In genomic region chr20:1227121-1227582, GRCh38 we compare ENCODE assay signal across 10 cellular contexts. TPM values are rescaled to one million over a fixed set of nuclear protein-coding genes. Genes with fewer than 3 reads are reported as not detected.
A peak's percentile ranks its signal among the peaks of the same experiment; 100 is the strongest.
DNase-seq lines count a peak whose midpoint lies in the region; ATAC-seq and TF ChIP-seq lines count a peak whose summit lies in the region.
"Had no signal": no experiment of that assay in that cellular context is flagged by ENCODE, and none has a peak within 500 bp of the region (broad histone marks: within the 10 kb centered on the region; RNA-seq: fewer than 3 reads in every experiment).

No MANE protein-coding gene starts in this region.

- no peaks in the 10 kb centered on the region for H3K36me3 Mint-ChIP-seq in activated T-cell treated with anti-CD3 and anti-CD28 coated beads, Interleukin-2, amount 50 U/mL, for 4 hours (ENCODE audit: insufficient read depth)
- no peaks in the 10 kb centered on the region for H3K36me3 Mint-ChIP-seq in endodermal cell (ENCODE audit: low read depth)

- H3K27ac ChIP-seq in Panc1 (ENCODE audit: low read length) (no peak overlapping the region), endodermal cell (ENCODE audit: low read depth, low read length) (no peak overlapping the region)
- H3K27ac ChIP-seq: neutrophil, uterus had no signal

- no peaks in the 10 kb centered on the region for H3K9me3 Mint-ChIP-seq in activated T-cell treated with anti-CD3 and anti-CD28 coated beads, Interleukin-2, amount 50 U/mL, for 4 hours
- H3K9me3 Mint-ChIP-seq in endodermal cell: no peaks in the 10 kb centered on the region
- H3K9me3 Mint-ChIP-seq in stimulated activated naive CD8-positive, alpha-beta T cell treated with anti-CD3 and anti-CD28 coated beads, Interleukin-15, amount 100 ng/mL, for 72 hours: peaks cover 0 to 7% of the 10 kb centered on the region in 2 donors

- POLR2A ChIA-PET in Panc1 (lab: Charles Lee): no interaction called here

- BruUV-seq in Panc1 (replicated peaks; lab: Mats Ljungman, UMichigan): no TSS peak

- H3K4me1 Mint-ChIP-seq in activated T-cell treated with anti-CD3 and anti-CD28 coated beads, Interleukin-2, amount 50 U/mL, for 4 hours (ENCODE audit: low read depth): peaks cover 6% of the 10 kb centered on the region
- peaks cover 3% of the 10 kb centered on the region for H3K4me1 Mint-ChIP-seq in endodermal cell
- H3K4me1 Mint-ChIP-seq in stimulated activated naive CD8-positive, alpha-beta T cell treated with anti-CD3 and anti-CD28 coated beads, Interleukin-15, amount 100 ng/mL, for 72 hours: peaks cover 10% of the 10 kb centered on the region

- peaks cover 10% of the 10 kb centered on the region for H3K27me3 Mint-ChIP-seq in activated T-cell treated with anti-CD3 and anti-CD28 coated beads, Interleukin-2, amount 50 U/mL, for 4 hours (ENCODE audit: low read depth)
- peaks cover 58% of the 10 kb centered on the region for H3K27me3 Mint-ChIP-seq in endodermal cell (ENCODE audit: insufficient read depth)
- H3K27me3 Mint-ChIP-seq in stimulated activated naive CD8-positive, alpha-beta T cell treated with anti-CD3 and anti-CD28 coated beads, Interleukin-15, amount 100 ng/mL, for 72 hours: peaks cover 21% of the 10 kb centered on the region

- in situ Hi-C loops in Panc1 (cut with HindIII; ENCODE audit: low pct_unique_long_range_greater_than_20kb, low sequenced_read_pairs): no loop called here

- no peak for ATAC-seq in activated T-cell treated with anti-CD3 and anti-CD28 coated beads, Interleukin-2, amount 50 U/mL, for 4 hours
- ATAC-seq in Panc1: no peak
- ATAC-seq in stimulated activated naive CD8-positive, alpha-beta T cell treated with anti-CD3 and anti-CD28 coated beads, Interleukin-15, amount 100 ng/mL, for 72 hours: no peak
- ATAC-seq in GM21737 (IDR thresholded peaks at IDR 0.05; ENCODE audit: unreplicated experiment): no peak

- CTCF ChIA-PET in Panc1 (lab: Charles Lee): no interaction called here

- WGBS in endodermal cell (ENCODE audit: insufficient coverage in 1 of 2, insufficient read length in 1 of 2), 2 experiments: 91 to 95% methylated on average over 13 to 14 of the region's 14 CpGs

- H3K4me1 ChIP-seq in Panc1 (ENCODE audit: control insufficient read depth, insufficient read depth, low read length) (peaks cover 9% of the 10 kb centered on the region; the same call in 1 of the 2 replicates), endodermal cell (ENCODE audit: control insufficient read depth, insufficient read depth, low read length) (no peaks in the 10 kb centered on the region)

- no peak overlapping the region for H3K27ac Mint-ChIP-seq in endodermal cell
- peak overlapping the region in 1 of 2 donors; percentile 84 for H3K27ac Mint-ChIP-seq in stimulated activated naive CD8-positive, alpha-beta T cell treated with anti-CD3 and anti-CD28 coated beads, Interleukin-15, amount 100 ng/mL, for 72 hours

- no peak for DNase-seq in activated T-cell treated with anti-CD3 and anti-CD28 coated beads, Interleukin-2, amount 50 U/mL, for 4 hours
- no peak for DNase-seq in activated T-cell treated with anti-CD3 and anti-CD28 coated beads, Interleukin-2, amount 50 U/mL, for 48 hours
- DNase-seq in Panc1 (ENCODE audit: low read depth, low spot score): no peak
- DNase-seq in endodermal cell: no peak
- no peak for DNase-seq in stimulated activated naive CD8-positive, alpha-beta T cell treated with anti-CD3 and anti-CD28 coated beads, Interleukin-15, amount 100 ng/mL, for 72 hours
- DNase-seq in RKO (ENCODE audit: low spot score): no peak
- DNase-seq in SW480 (ENCODE audit: low spot score): no peak

- TF ChIP-seq CTCF in Panc1 (IDR thresholded peaks at IDR 0.05) (peak; percentile 39), endodermal cell (conservative IDR thresholded peaks at IDR 0.05) (no peak)

- H3K27me3 ChIP-seq in Panc1 (ENCODE audit: control insufficient read depth, insufficient read depth, low read length): peaks cover 3% of the 10 kb centered on the region; the same call in 1 of the 2 replicates
- H3K27me3 ChIP-seq in endodermal cell (ENCODE audit: control insufficient read depth, insufficient read depth, low read length, poor library complexity, severe bottlenecking): peaks cover 63% of the 10 kb centered on the region

- intact Hi-C loops in Panc1 (cut with micrococcal nuclease; ENCODE audit: unreplicated experiment): no loop called here

- peak overlapping the region; percentile 81 for H3K4me3 Mint-ChIP-seq in activated T-cell treated with anti-CD3 and anti-CD28 coated beads, Interleukin-2, amount 50 U/mL, for 4 hours
- peak overlapping the region; percentile 70 for H3K4me3 Mint-ChIP-seq in endodermal cell
- H3K4me3 Mint-ChIP-seq in stimulated activated naive CD8-positive, alpha-beta T cell treated with anti-CD3 and anti-CD28 coated beads, Interleukin-15, amount 100 ng/mL, for 72 hours: peak overlapping the region; percentile 79 to 90

- H3K4me3 ChIP-seq in Panc1 (ENCODE audit: low read depth in 2 of 2, low read length in 2 of 2) (peak overlapping the region; percentile 77 to 81), endodermal cell (ENCODE audit: low read length) (peak overlapping the region; percentile 79)

- H3K36me3 ChIP-seq in Panc1 (ENCODE audit: control insufficient read depth, insufficient read depth, low read length): no peaks in the 10 kb centered on the region; the same call in 1 of the 2 replicates
- H3K36me3 ChIP-seq in endodermal cell (ENCODE audit: control insufficient read depth, insufficient read depth, low read length): no peaks in the 10 kb centered on the region
- H3K36me3 ChIP-seq: neutrophil, uterus had no signal

- H3K9me3 ChIP-seq in Panc1 (ENCODE audit: control insufficient read depth, insufficient read depth, low read depth, low read length) (no peaks in the 10 kb centered on the region), endodermal cell (ENCODE audit: control insufficient read depth, low read length) (no peaks in the 10 kb centered on the region)
- H3K9me3 ChIP-seq: neutrophil, uterus had no signal

- no peak overlapping the region for H3K9ac ChIP-seq in endodermal cell (ENCODE audit: extremely low read depth, low read length, poor library complexity, severe bottlenecking)

RNA-seq across cellular contexts. Expression of gene RAD21L1, which starts 1.3 kb away (rescaled TPM):
- total RNA-seq in activated T-cell treated with anti-CD3 and anti-CD28 coated beads, Interleukin-2, amount 50 U/mL, for 4 hours: under 1 TPM in 1 of 3 donors, not detected in 2; 0.71 TPM
- total RNA-seq in Panc1 (2021; ENCODE audit: unreplicated experiment) (1.0 TPM), endodermal cell (1 to 10 TPM in 1 of 2 donors, not detected in 1; 1.4 TPM)
- 0.48 TPM for polyA plus RNA-seq in Panc1 (2012; ENCODE audit: insufficient read length)
- polyA plus RNA-seq in endodermal cell (2013, experiment 1 of 2): not detected
- not detected for polyA plus RNA-seq in endodermal cell (2013, experiment 2 of 2)
- total RNA-seq: uterus had no signal

RNA-seq across cellular contexts. Expression of gene C20orf202, which starts 23.9 kb away (rescaled TPM):
- total RNA-seq in activated T-cell treated with anti-CD3 and anti-CD28 coated beads, Interleukin-2, amount 50 U/mL, for 4 hours: not detected
- total RNA-seq in Panc1 (2021; ENCODE audit: unreplicated experiment) (not detected), endodermal cell (not detected)
- not detected for polyA plus RNA-seq in Panc1 (2012; ENCODE audit: insufficient read length)
- polyA plus RNA-seq in endodermal cell (2013, experiment 1 of 2): 0.14 TPM
- polyA plus RNA-seq in endodermal cell (2013, experiment 2 of 2): not detected

RNA-seq across cellular contexts. Expression of gene SNPH, which starts 38.9 kb away (rescaled TPM):
- 1 to 10 TPM; 1.4 to 2.6 (median 1.9) TPM for total RNA-seq in activated T-cell treated with anti-CD3 and anti-CD28 coated beads, Interleukin-2, amount 50 U/mL, for 4 hours
- total RNA-seq in Panc1 (2021; ENCODE audit: unreplicated experiment) (6.4 TPM), endodermal cell (1 to 10 TPM; 2.2 to 4.9 TPM)
- polyA plus RNA-seq in Panc1 (2012; ENCODE audit: insufficient read length): 8.1 TPM
- 2.0 TPM for polyA plus RNA-seq in endodermal cell (2013, experiment 1 of 2)
- polyA plus RNA-seq in endodermal cell (2013, experiment 2 of 2): 2.1 TPM

RNA-seq across cellular contexts. Expression of gene TMEM74B, which starts 42.4 kb away (rescaled TPM):
- not detected for total RNA-seq in activated T-cell treated with anti-CD3 and anti-CD28 coated beads, Interleukin-2, amount 50 U/mL, for 4 hours
- total RNA-seq in Panc1 (2021; ENCODE audit: unreplicated experiment) (1.1 TPM), endodermal cell (1 to 10 TPM; 3.1 to 4.3 TPM)
- 1.8 TPM for polyA plus RNA-seq in Panc1 (2012; ENCODE audit: insufficient read length)
- polyA plus RNA-seq in endodermal cell (2013, experiment 1 of 2): 6.1 TPM
- polyA plus RNA-seq in endodermal cell (2013, experiment 2 of 2): 5.4 TPM
